ENCODE assay signal across 1 cellular context in genomic region chr9:96176901-96177718, GRCh38.
TF ChIP-seq lines count a peak whose summit lies in the region.

No MANE protein-coding gene starts in this region.

TF ChIP-seq in HCT116, 20 proteins besides CTCF, POLR2A, EP300 and RAD21 (continued from another document):
- no peak for TF ChIP-seq REST (IDR thresholded peaks at IDR 0.05; ENCODE audit: low read depth)
- TF ChIP-seq SIN3A (IDR thresholded peaks at IDR 0.05; ENCODE audit: low read depth): no peak
- TF ChIP-seq EGR1 (IDR thresholded peaks at IDR 0.05; ENCODE audit: low read depth): no peak
- TF ChIP-seq CBX3 (IDR thresholded peaks at IDR 0.05; ENCODE audit: low read depth): no peak
- TF ChIP-seq JUND (IDR thresholded peaks at IDR 0.05): no peak
- TF ChIP-seq TCF7L2 (IDR thresholded peaks at IDR 0.05; ENCODE audit: borderline replicate concordance, extremely low read depth, insufficient read depth, insufficient read length): no peak
